1 cellular context compared by ENCODE assay signal in the genomic region with DNA sequence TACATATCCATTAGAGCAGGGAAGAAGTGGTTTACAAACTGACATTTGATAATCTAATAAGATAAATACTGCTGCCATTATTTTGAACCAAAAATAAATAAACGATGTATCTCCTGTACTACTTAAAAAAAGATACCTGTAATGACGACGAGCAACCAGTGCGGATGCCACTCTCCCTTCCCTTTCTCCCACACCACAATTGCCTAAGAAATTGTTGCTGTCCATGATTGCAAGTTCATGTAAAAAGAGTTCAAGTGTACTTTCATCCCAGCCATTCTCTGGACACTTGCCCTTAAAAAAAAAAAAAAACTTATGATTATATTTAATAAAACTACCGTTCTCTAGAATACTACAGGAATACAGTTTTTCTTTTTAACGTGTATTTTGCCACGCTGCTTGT.
TF ChIP-seq lines count a peak whose summit lies in the region.

No MANE protein-coding gene starts in this region.

TF ChIP-seq in HCT116, 20 proteins besides CTCF, POLR2A, EP300 and RAD21:
- TF ChIP-seq CBX3 (IDR thresholded peaks at IDR 0.05; ENCODE audit: low read depth) = no peak
- TF ChIP-seq ZFX (IDR thresholded peaks at IDR 0.05) = no peak
- no peak for TF ChIP-seq CEBPB (IDR thresholded peaks at IDR 0.05; ENCODE audit: low read depth)
- no peak for TF ChIP-seq EZH2phosphoT487 (IDR thresholded peaks at IDR 0.05; ENCODE audit: borderline replicate concordance)
- TF ChIP-seq SIN3A (IDR thresholded peaks at IDR 0.05; ENCODE audit: low read depth) = no peak
- no peak for TF ChIP-seq TCF7L2 (IDR thresholded peaks at IDR 0.05; ENCODE audit: borderline replicate concordance, extremely low read depth, insufficient read depth, insufficient read length)
- TF ChIP-seq, protein P1, sequence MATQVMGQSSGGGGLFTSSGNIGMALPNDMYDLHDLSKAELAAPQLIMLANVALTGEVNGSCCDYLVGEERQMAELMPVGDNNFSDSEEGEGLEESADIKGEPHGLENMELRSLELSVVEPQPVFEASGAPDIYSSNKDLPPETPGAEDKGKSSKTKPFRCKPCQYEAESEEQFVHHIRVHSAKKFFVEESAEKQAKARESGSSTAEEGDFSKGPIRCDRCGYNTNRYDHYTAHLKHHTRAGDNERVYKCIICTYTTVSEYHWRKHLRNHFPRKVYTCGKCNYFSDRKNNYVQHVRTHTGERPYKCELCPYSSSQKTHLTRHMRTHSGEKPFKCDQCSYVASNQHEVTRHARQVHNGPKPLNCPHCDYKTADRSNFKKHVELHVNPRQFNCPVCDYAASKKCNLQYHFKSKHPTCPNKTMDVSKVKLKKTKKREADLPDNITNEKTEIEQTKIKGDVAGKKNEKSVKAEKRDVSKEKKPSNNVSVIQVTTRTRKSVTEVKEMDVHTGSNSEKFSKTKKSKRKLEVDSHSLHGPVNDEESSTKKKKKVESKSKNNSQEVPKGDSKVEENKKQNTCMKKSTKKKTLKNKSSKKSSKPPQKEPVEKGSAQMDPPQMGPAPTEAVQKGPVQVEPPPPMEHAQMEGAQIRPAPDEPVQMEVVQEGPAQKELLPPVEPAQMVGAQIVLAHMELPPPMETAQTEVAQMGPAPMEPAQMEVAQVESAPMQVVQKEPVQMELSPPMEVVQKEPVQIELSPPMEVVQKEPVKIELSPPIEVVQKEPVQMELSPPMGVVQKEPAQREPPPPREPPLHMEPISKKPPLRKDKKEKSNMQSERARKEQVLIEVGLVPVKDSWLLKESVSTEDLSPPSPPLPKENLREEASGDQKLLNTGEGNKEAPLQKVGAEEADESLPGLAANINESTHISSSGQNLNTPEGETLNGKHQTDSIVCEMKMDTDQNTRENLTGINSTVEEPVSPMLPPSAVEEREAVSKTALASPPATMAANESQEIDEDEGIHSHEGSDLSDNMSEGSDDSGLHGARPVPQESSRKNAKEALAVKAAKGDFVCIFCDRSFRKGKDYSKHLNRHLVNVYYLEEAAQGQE (IDR thresholded peaks at IDR 0.05; ENCODE audit: low read depth) = no peak
- no peak for TF ChIP-seq JUND (IDR thresholded peaks at IDR 0.05)
- no peak for TF ChIP-seq FOSL1 (IDR thresholded peaks at IDR 0.05; ENCODE audit: low read depth)
- no peak for TF ChIP-seq SP1 (IDR thresholded peaks at IDR 0.05; ENCODE audit: low read depth)
- TF ChIP-seq EGR1 (IDR thresholded peaks at IDR 0.05; ENCODE audit: low read depth) = no peak
- TF ChIP-seq EZH2 (IDR thresholded peaks at IDR 0.05) = no peak
- TF ChIP-seq ELF1 (IDR thresholded peaks at IDR 0.05; ENCODE audit: borderline replicate concordance, low read depth) = no peak
- TF ChIP-seq, protein P2, sequence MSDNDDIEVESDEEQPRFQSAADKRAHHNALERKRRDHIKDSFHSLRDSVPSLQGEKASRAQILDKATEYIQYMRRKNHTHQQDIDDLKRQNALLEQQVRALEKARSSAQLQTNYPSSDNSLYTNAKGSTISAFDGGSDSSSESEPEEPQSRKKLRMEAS (IDR thresholded peaks at IDR 0.05) = no peak
- no peak for TF ChIP-seq YY1 (IDR thresholded peaks at IDR 0.05; ENCODE audit: extremely low read depth, insufficient replicate concordance, low read depth, low read length)
- TF ChIP-seq, protein P3, sequence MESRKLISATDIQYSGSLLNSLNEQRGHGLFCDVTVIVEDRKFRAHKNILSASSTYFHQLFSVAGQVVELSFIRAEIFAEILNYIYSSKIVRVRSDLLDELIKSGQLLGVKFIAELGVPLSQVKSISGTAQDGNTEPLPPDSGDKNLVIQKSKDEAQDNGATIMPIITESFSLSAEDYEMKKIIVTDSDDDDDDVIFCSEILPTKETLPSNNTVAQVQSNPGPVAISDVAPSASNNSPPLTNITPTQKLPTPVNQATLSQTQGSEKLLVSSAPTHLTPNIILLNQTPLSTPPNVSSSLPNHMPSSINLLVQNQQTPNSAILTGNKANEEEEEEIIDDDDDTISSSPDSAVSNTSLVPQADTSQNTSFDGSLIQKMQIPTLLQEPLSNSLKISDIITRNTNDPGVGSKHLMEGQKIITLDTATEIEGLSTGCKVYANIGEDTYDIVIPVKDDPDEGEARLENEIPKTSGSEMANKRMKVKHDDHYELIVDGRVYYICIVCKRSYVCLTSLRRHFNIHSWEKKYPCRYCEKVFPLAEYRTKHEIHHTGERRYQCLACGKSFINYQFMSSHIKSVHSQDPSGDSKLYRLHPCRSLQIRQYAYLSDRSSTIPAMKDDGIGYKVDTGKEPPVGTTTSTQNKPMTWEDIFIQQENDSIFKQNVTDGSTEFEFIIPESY (IDR thresholded peaks at IDR 0.05; ENCODE audit: extremely low read depth, insufficient replicate concordance, low read length) = no peak
- TF ChIP-seq, protein P4, sequence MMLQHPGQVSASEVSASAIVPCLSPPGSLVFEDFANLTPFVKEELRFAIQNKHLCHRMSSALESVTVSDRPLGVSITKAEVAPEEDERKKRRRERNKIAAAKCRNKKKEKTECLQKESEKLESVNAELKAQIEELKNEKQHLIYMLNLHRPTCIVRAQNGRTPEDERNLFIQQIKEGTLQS (IDR thresholded peaks at IDR 0.05) = no peak
TF ChIP-seq in HCT116: peak in this region for 0.
